Comparison of ENCODE assay signal across 7 cellular contexts in genomic region chr1:153544453-153545066, GRCh38. TPM values are rescaled to one million over a fixed set of nuclear protein-coding genes. Genes with fewer than 3 reads are reported as not detected.
A peak's percentile ranks its signal among the peaks of the same experiment; 100 is the strongest.
DNase-seq lines count a peak whose midpoint lies in the region; ATAC-seq, FAIRE-seq and TF ChIP-seq lines count a peak whose summit lies in the region.

No MANE protein-coding gene starts in this region.

- H3K4me3 Mint-ChIP-seq in activated CD8-positive, alpha-beta T cell treated with anti-CD3 and anti-CD28 coated beads, Interleukin-2, amount 10 ng/mL, durations not matched to agents 7 days and 5 days, result peak overlapping the region; percentile 93
- peak overlapping the region; percentile 92 for H3K4me3 Mint-ChIP-seq in stimulated activated naive CD8-positive, alpha-beta T cell treated with anti-CD3 and anti-CD28 coated beads, Interleukin-15, Interleukin-2, amounts not matched to agents 100 ng/mL and 50 ng/mL, for 24 hours

- no peaks in the 10 kb centered on the region for H3K9me3 ChIP-seq in keratinocyte (ENCODE audit: control insufficient read depth, low read depth, low read length)

- intact Hi-C loops in left colon (cut with DNase I, micrococcal nuclease), result no loop called here

- TF ChIP-seq CTCF in keratinocyte (optimal IDR thresholded peaks at IDR 0.05 in 1 of 3, IDR thresholded peaks at IDR 0.05 in 1 of 3, conservative IDR thresholded peaks at IDR 0.05 in 1 of 3; ENCODE audit: extremely low read depth in 1 of 3, insufficient read depth in 2 of 3, low read length in 3 of 3), result no peak

- H3K4me1 ChIP-seq in keratinocyte (ENCODE audit: control insufficient read depth, extremely low read depth, insufficient read depth, low read length), result peaks cover 59% of the 10 kb centered on the region

- peak overlapping the region; percentile 67 for H3K27ac ChIP-seq in keratinocyte (ENCODE audit: control insufficient read depth, insufficient read depth, low read length)

- no peaks in the 10 kb centered on the region for H3K27me3 Mint-ChIP-seq in activated CD8-positive, alpha-beta T cell treated with anti-CD3 and anti-CD28 coated beads, Interleukin-2, amount 10 ng/mL, durations not matched to agents 7 days and 5 days (ENCODE audit: low read depth)
- H3K27me3 Mint-ChIP-seq in stimulated activated naive CD8-positive, alpha-beta T cell treated with anti-CD3 and anti-CD28 coated beads, Interleukin-15, Interleukin-2, amounts not matched to agents 100 ng/mL and 50 ng/mL, for 24 hours, result no peaks in the 10 kb centered on the region

- POLR2A ChIA-PET in activated CD8-positive, alpha-beta T cell treated with anti-CD3 and anti-CD28 coated beads, Interleukin-2, amount 10 ng/mL, durations not matched to agents 7 days and 5 days (lab: Charles Lee), result interaction anchor here (0.6 to 4.5 kb wide), 14 partner anchors 9 to 192 kb away, joined by 3 to 89 read pairs (median 4); partner anchors contain the start of genes CHTOP, S100A14, S100A2 and S100A6

- H3K9ac ChIP-seq in keratinocyte (ENCODE audit: control insufficient read depth, extremely low read depth, insufficient read depth, low read length), result peak overlapping the region; percentile 55

- no peaks in the 10 kb centered on the region for H3K79me2 ChIP-seq in keratinocyte (ENCODE audit: control insufficient read depth, insufficient read depth, low read length)

- H3K36me3 ChIP-seq in keratinocyte (ENCODE audit: control insufficient read depth in 2 of 2, extremely low read depth in 1 of 2, insufficient read depth in 2 of 2, low read length in 2 of 2), result peaks cover 1 to 6% of the 10 kb centered on the region in 2 experiments

- peak overlapping the region in 2 of 3 experiments; percentile 17 to 19 for H3K4me3 ChIP-seq in keratinocyte (ENCODE audit: control insufficient read depth in 2 of 3, extremely low read depth in 1 of 3, insufficient read depth in 2 of 3, low read depth in 1 of 3, low read length in 3 of 3)

- DNase-seq in activated CD8-positive, alpha-beta T cell treated with anti-CD3 and anti-CD28 coated beads, Interleukin-2, amount 10 ng/mL, durations not matched to agents 7 days and 5 days, result no peak
- no peak for DNase-seq in keratinocyte (ENCODE audit: low read depth, low spot score)
- DNase-seq in left colon, result no peak
- no peak for DNase-seq in NCI-H226
- no peak for DNase-seq in activated gamma-delta T cell treated with Interleukin-2 at 50 U/mL for 16 hours

- no peaks in the 10 kb centered on the region for H4K20me1 ChIP-seq in keratinocyte (ENCODE audit: control insufficient read depth, extremely low read depth, insufficient read depth, low read length)

- H2AFZ ChIP-seq in keratinocyte (ENCODE audit: control insufficient read depth, low read length), result no peak overlapping the region

- FAIRE-seq in keratinocyte (lab: Jason Lieb, UNC), result no peak

- H3K27me3 ChIP-seq in keratinocyte (ENCODE audit: control insufficient read depth, extremely low read depth, insufficient read depth, low read length), result no peaks in the 10 kb centered on the region

- no peaks in the 10 kb centered on the region for H3K9me3 Mint-ChIP-seq in activated CD8-positive, alpha-beta T cell treated with anti-CD3 and anti-CD28 coated beads, Interleukin-2, amount 10 ng/mL, durations not matched to agents 7 days and 5 days (ENCODE audit: insufficient read depth)
- H3K9me3 Mint-ChIP-seq in stimulated activated naive CD8-positive, alpha-beta T cell treated with anti-CD3 and anti-CD28 coated beads, Interleukin-15, Interleukin-2, amounts not matched to agents 100 ng/mL and 50 ng/mL, for 24 hours, result no peaks in the 10 kb centered on the region

- H3K36me3 Mint-ChIP-seq in activated CD8-positive, alpha-beta T cell treated with anti-CD3 and anti-CD28 coated beads, Interleukin-2, amount 10 ng/mL, durations not matched to agents 7 days and 5 days (ENCODE audit: low read depth), result peaks cover 45% of the 10 kb centered on the region
- H3K36me3 Mint-ChIP-seq in stimulated activated naive CD8-positive, alpha-beta T cell treated with anti-CD3 and anti-CD28 coated beads, Interleukin-15, Interleukin-2, amounts not matched to agents 100 ng/mL and 50 ng/mL, for 24 hours (ENCODE audit: low read depth), result peaks cover 10% of the 10 kb centered on the region

- CTCF ChIA-PET in activated CD8-positive, alpha-beta T cell treated with anti-CD3 and anti-CD28 coated beads, Interleukin-2, amount 10 ng/mL, durations not matched to agents 7 days and 5 days (lab: Charles Lee), result interaction anchor here (1.2 to 13.7 kb wide), 11 partner anchors 10 to 90 kb away, joined by 4 to 185 read pairs (median 8); partner anchors contain the start of gene S100A6

- dilution Hi-C loops in keratinocyte (cut with MboI; ENCODE audit: extremely low pct_ligation_motif_present, low sequenced_read_pairs), result no loop called here

- peak overlapping the region; percentile 60 for H3K4me2 ChIP-seq in keratinocyte (ENCODE audit: control insufficient read depth, extremely low read depth, insufficient read depth, low read depth, low read length)

- peak overlapping the region; percentile 97 for H3K27ac Mint-ChIP-seq in activated CD8-positive, alpha-beta T cell treated with anti-CD3 and anti-CD28 coated beads, Interleukin-2, amount 10 ng/mL, durations not matched to agents 7 days and 5 days
- H3K27ac Mint-ChIP-seq in stimulated activated naive CD8-positive, alpha-beta T cell treated with anti-CD3 and anti-CD28 coated beads, Interleukin-15, Interleukin-2, amounts not matched to agents 100 ng/mL and 50 ng/mL, for 24 hours, result peak overlapping the region; percentile 99

- ATAC-seq in HG03135 (IDR thresholded peaks at IDR 0.05; ENCODE audit: unreplicated experiment) (peak; percentile 8), left colon (no peak)
- no peak for ATAC-seq in activated CD8-positive, alpha-beta T cell treated with anti-CD3 and anti-CD28 coated beads, Interleukin-2, amount 10 ng/mL, durations not matched to agents 7 days and 5 days

- no peaks in the 10 kb centered on the region for H3K9me1 ChIP-seq in keratinocyte (ENCODE audit: control insufficient read depth, extremely low read depth, insufficient read depth, low read length)

- H3K4me1 Mint-ChIP-seq in activated CD8-positive, alpha-beta T cell treated with anti-CD3 and anti-CD28 coated beads, Interleukin-2, amount 10 ng/mL, durations not matched to agents 7 days and 5 days (ENCODE audit: low read depth), result peaks cover 91% of the 10 kb centered on the region
- peaks cover 75% of the 10 kb centered on the region for H3K4me1 Mint-ChIP-seq in stimulated activated naive CD8-positive, alpha-beta T cell treated with anti-CD3 and anti-CD28 coated beads, Interleukin-15, Interleukin-2, amounts not matched to agents 100 ng/mL and 50 ng/mL, for 24 hours (ENCODE audit: low read depth)

RNA-seq across cellular contexts. Expression of gene S100A4, which starts 1.0 kb away (rescaled TPM):
- 100 to 1,000 TPM; 628 to 665 TPM for total RNA-seq in activated CD8-positive, alpha-beta T cell treated with anti-CD3 and anti-CD28 coated beads, Interleukin-2, amount 10 ng/mL, durations not matched to agents 7 days and 5 days
- 21.4 to 40.2 TPM (median 26.7 TPM) in 3 replicates for polyA plus RNA-seq in keratinocyte
- polyA plus RNA-seq in keratinocyte (2011; ENCODE audit: low read depth), result 10.6 TPM
- polyA plus RNA-seq in keratinocyte (2011; cell fraction: cytosol; rRNA removed), result 34.4 and 39.6 TPM in 2 replicates
- polyA plus RNA-seq in keratinocyte (2011; cell fraction: nucleus; rRNA removed), result 24.4 and 25.2 TPM in 2 replicates
- polyA plus RNA-seq in keratinocyte (2012; ENCODE audit: low replicate concordance), result 26.4 and 34.9 TPM in 2 replicates
- polyA minus RNA-seq in keratinocyte, result 6.5 to 13.9 TPM (median 6.6 TPM) in 3 replicates
- 12.3 TPM for polyA minus RNA-seq in keratinocyte (2011; cell fraction: cytosol; rRNA and poly(A)+ RNA removed)
- polyA minus RNA-seq in keratinocyte (2011; cell fraction: nucleus; rRNA and poly(A)+ RNA removed), result 4.0 and 9.2 TPM in 2 replicates
- total RNA-seq in left colon, result 10 to 100 TPM; 36.1 to 79.4 TPM

RNA-seq across cellular contexts. Expression of gene S100A5, which starts 3.8 kb away (rescaled TPM):
- total RNA-seq in activated CD8-positive, alpha-beta T cell treated with anti-CD3 and anti-CD28 coated beads, Interleukin-2, amount 10 ng/mL, durations not matched to agents 7 days and 5 days, result 1 to 10 TPM; 1.8 to 1.9 TPM
- polyA plus RNA-seq in keratinocyte, result 0.20 to 0.76 TPM (median 0.24 TPM) in 3 replicates
- not detected for polyA plus RNA-seq in keratinocyte (2011; ENCODE audit: low read depth)
- polyA plus RNA-seq in keratinocyte (2011; cell fraction: cytosol; rRNA removed), result 0.22 and 0.74 TPM in 2 replicates
- not detected in 2 replicates for polyA plus RNA-seq in keratinocyte (2011; cell fraction: nucleus; rRNA removed)
- 0.57 and 1.0 TPM in 2 replicates for polyA plus RNA-seq in keratinocyte (2012; ENCODE audit: low replicate concordance)
- polyA minus RNA-seq in keratinocyte, result not detected in 3 replicates
- not detected for polyA minus RNA-seq in keratinocyte (2011; cell fraction: cytosol; rRNA and poly(A)+ RNA removed)
- polyA minus RNA-seq in keratinocyte (2011; cell fraction: nucleus; rRNA and poly(A)+ RNA removed), result not detected in 2 replicates
- not detected for total RNA-seq in left colon

RNA-seq across cellular contexts. Expression of gene S100A3, which starts 4.5 kb away (rescaled TPM):
- not detected for total RNA-seq in activated CD8-positive, alpha-beta T cell treated with anti-CD3 and anti-CD28 coated beads, Interleukin-2, amount 10 ng/mL, durations not matched to agents 7 days and 5 days
- polyA plus RNA-seq in keratinocyte, result 12.6 to 24.0 TPM (median 15.1 TPM) in 3 replicates
- polyA plus RNA-seq in keratinocyte (2011; ENCODE audit: low read depth), result 1.9 TPM
- 10.1 and 13.0 TPM in 2 replicates for polyA plus RNA-seq in keratinocyte (2011; cell fraction: cytosol; rRNA removed)
- polyA plus RNA-seq in keratinocyte (2011; cell fraction: nucleus; rRNA removed), result 47.3 and 67.5 TPM in 2 replicates
- 5.7 and 8.9 TPM in 2 replicates for polyA plus RNA-seq in keratinocyte (2012; ENCODE audit: low replicate concordance)
- 11.7 to 24.9 TPM (median 20.5 TPM) in 3 replicates for polyA minus RNA-seq in keratinocyte
- 8.2 TPM for polyA minus RNA-seq in keratinocyte (2011; cell fraction: cytosol; rRNA and poly(A)+ RNA removed)
- 4.5 and 6.0 TPM in 2 replicates for polyA minus RNA-seq in keratinocyte (2011; cell fraction: nucleus; rRNA and poly(A)+ RNA removed)
- not detected for total RNA-seq in left colon

RNA-seq across cellular contexts. Expression of gene S100A6, which starts 8.8 kb away (rescaled TPM):
- 100 to 1,000 TPM; 425 to 431 TPM for total RNA-seq in activated CD8-positive, alpha-beta T cell treated with anti-CD3 and anti-CD28 coated beads, Interleukin-2, amount 10 ng/mL, durations not matched to agents 7 days and 5 days
- 1,608 to 5,801 TPM (median 2,598 TPM) in 3 replicates for polyA plus RNA-seq in keratinocyte
- 9,460 TPM for polyA plus RNA-seq in keratinocyte (2011; ENCODE audit: low read depth)
- polyA plus RNA-seq in keratinocyte (2011; cell fraction: cytosol; rRNA removed), result 2,886 and 4,097 TPM in 2 replicates
- 986 and 1,204 TPM in 2 replicates for polyA plus RNA-seq in keratinocyte (2011; cell fraction: nucleus; rRNA removed)
- 5,777 and 7,954 TPM in 2 replicates for polyA plus RNA-seq in keratinocyte (2012; ENCODE audit: low replicate concordance)
- polyA minus RNA-seq in keratinocyte, result 688 to 4,480 TPM (median 1,878 TPM) in 3 replicates
- polyA minus RNA-seq in keratinocyte (2011; cell fraction: cytosol; rRNA and poly(A)+ RNA removed), result 8,278 TPM
- 423 and 447 TPM in 2 replicates for polyA minus RNA-seq in keratinocyte (2011; cell fraction: nucleus; rRNA and poly(A)+ RNA removed)
- total RNA-seq in left colon, result 1,000 to 10,000 TPM; 2,086 to 2,115 TPM

RNA-seq across cellular contexts. Expression of gene S100A2, which starts 21.1 kb away (rescaled TPM):
- total RNA-seq in activated CD8-positive, alpha-beta T cell treated with anti-CD3 and anti-CD28 coated beads, Interleukin-2, amount 10 ng/mL, durations not matched to agents 7 days and 5 days, result under 1 TPM in 1 of 2 experiments, not detected in 1; 0.63 TPM
- polyA plus RNA-seq in keratinocyte, result 10,013 to 12,757 TPM (median 12,412 TPM) in 3 replicates
- polyA plus RNA-seq in keratinocyte (2011; ENCODE audit: low read depth), result 458 TPM
- polyA plus RNA-seq in keratinocyte (2011; cell fraction: cytosol; rRNA removed), result 13,371 and 15,299 TPM in 2 replicates
- 5,726 and 5,807 TPM in 2 replicates for polyA plus RNA-seq in keratinocyte (2011; cell fraction: nucleus; rRNA removed)
- 4,632 and 22,100 TPM in 2 replicates for polyA plus RNA-seq in keratinocyte (2012; ENCODE audit: low replicate concordance)
- 1,263 to 3,266 TPM (median 2,756 TPM) in 3 replicates for polyA minus RNA-seq in keratinocyte
- polyA minus RNA-seq in keratinocyte (2011; cell fraction: cytosol; rRNA and poly(A)+ RNA removed), result 8,282 TPM
- 436 and 624 TPM in 2 replicates for polyA minus RNA-seq in keratinocyte (2011; cell fraction: nucleus; rRNA and poly(A)+ RNA removed)
- total RNA-seq in left colon, result 1 to 10 TPM in 1 of 2 donors, not detected in 1; 1.1 TPM

Comparison
In these comparisons a context has a peak if more than half of its experiments do, and no peak if none do; other contexts are left out.
1. RNA of gene S100A4, which starts 1.0 kb away (total RNA-seq): 628 to 665 TPM in activated CD8-positive, alpha-beta T cell treated with anti-CD3 and anti-CD28 coated beads, Interleukin-2, amount 10 ng/mL, durations not matched to agents 7 days and 5 days; 36.1 to 79.4 TPM in left colon; every median in the first group is over 4 times any median in the second.